8 cellular contexts compared by ENCODE assay signal in the genomic region with DNA sequence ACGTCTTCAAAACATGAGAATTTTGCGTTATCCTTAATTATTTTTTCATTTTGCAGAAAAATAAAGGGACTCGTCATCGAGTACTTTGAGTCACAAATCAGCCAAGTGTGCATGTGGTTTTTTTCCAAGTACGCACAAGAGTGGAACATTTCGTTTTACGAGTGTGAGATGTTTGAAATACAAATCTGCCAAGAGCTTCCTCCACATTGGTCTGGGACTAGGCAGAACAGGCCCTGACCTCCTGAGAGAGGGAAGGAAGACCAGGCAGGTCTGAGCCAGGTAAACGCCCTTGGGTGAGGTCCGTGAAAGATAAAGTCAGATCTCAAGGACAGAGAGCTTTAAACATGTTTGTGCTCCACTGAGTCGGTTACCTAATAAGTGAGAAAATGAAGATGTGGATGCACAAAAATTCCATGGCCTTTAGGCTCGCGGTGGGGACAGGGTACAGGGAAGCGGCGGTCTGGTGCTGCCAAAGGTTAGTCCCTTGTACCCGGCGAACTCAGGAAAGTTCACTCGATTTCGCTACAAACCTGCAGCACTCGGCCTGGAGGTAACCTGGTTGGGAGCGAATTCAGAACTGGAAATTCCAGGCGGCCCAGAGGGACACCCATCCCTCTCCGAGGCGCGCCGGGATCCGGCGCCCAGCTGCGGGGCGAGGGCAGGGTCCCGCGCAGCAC. TPM values are rescaled to one million over a fixed set of nuclear protein-coding genes. Genes with fewer than 3 reads are reported as not detected.
DNase-seq lines count a peak whose midpoint lies in the region; ATAC-seq and TF ChIP-seq lines count a peak whose summit lies in the region.

No MANE protein-coding gene starts in this region.

- H3K27me3 ChIP-seq in SU-DHL-6 (ENCODE audit: low read length) (no peaks in the 10 kb centered on the region), esophagus squamous epithelium (no peaks in the 10 kb centered on the region)

- H3F3A ChIP-seq in SU-DHL-6 (ENCODE audit: insufficient read depth), result peaks cover 6% of the 10 kb centered on the region; the same call in 1 of the 2 replicates

- peak in 1 of 4 donors; percentile 18 for TF ChIP-seq POLR2A in esophagus squamous epithelium (IDR thresholded peaks at IDR 0.05)

- no peaks in the 10 kb centered on the region for H3K9me3 ChIP-seq in SU-DHL-6 (ENCODE audit: insufficient read depth, low read length)
- H3K9me3 ChIP-seq in esophagus squamous epithelium, result no peaks in the 10 kb centered on the region

- H3K4me3 ChIP-seq in SU-DHL-6 (ENCODE audit: insufficient read depth, low read length, poor library complexity, severe bottlenecking) (peak overlapping the region; percentile 73), esophagus squamous epithelium (peak overlapping the region; percentile 59 to 99 (median 87))

- peak overlapping the region; percentile 92 for H3K4me3 Mint-ChIP-seq in neural crest cell

- ATAC-seq in HG02623 (IDR thresholded peaks at IDR 0.05; ENCODE audit: unreplicated experiment), result peak; percentile 14

- H3K9me2 ChIP-seq in SU-DHL-6 (replicated peaks; ENCODE audit: insufficient read depth, low read length), result no peaks in the 10 kb centered on the region

- H3K27me3 Mint-ChIP-seq in neural crest cell (ENCODE audit: low read depth), result peaks cover 5% of the 10 kb centered on the region

- 16 to 17% methylated on average over 18 to 26 of the region's 31 CpGs for WGBS in esophagus squamous epithelium, 2 donors

- peaks cover 54% of the 10 kb centered on the region for H3K4me1 Mint-ChIP-seq in neural crest cell

- no peak for TF ChIP-seq CTCF in SU-DHL-6 (IDR thresholded peaks at IDR 0.05; ENCODE audit: insufficient read depth, low read length, poor library complexity, severe bottlenecking)
- peak in 2 of 6 experiments; percentile 3 to 6 for TF ChIP-seq CTCF in esophagus squamous epithelium (IDR thresholded peaks at IDR 0.05)
- no peak for TF ChIP-seq CTCF in neural crest cell (conservative IDR thresholded peaks at IDR 0.05)

- no peaks in the 10 kb centered on the region for H3K36me3 Mint-ChIP-seq in neural crest cell (ENCODE audit: low read depth)

- H3K4me1 ChIP-seq in esophagus squamous epithelium, result peaks cover 23 to 50% (median 32%) of the 10 kb centered on the region in 3 donors

- intact Hi-C loops in esophagus squamous epithelium (cut with DNase I), result loop anchor here (10.0 kb wide), 2 partner anchors 108 to 342 kb away; no protein-coding TSS in a partner anchor

- H3K27ac Mint-ChIP-seq in neural crest cell (ENCODE audit: unreplicated experiment), result peak overlapping the region; percentile 50

- no peak overlapping the region for H3K27ac ChIP-seq in SU-DHL-6 (ENCODE audit: low read depth, low read length)
- H3K27ac ChIP-seq in esophagus squamous epithelium, result peak overlapping the region; percentile 89 to 100 (median 99)

- H4K20me1 ChIP-seq in SU-DHL-6 (ENCODE audit: low read depth, low read length), result no peaks in the 10 kb centered on the region

- H3K36me3 ChIP-seq in SU-DHL-6 (ENCODE audit: low read length) (no peaks in the 10 kb centered on the region), esophagus squamous epithelium (no peaks in the 10 kb centered on the region)

- H3K4me2 ChIP-seq in SU-DHL-6 (ENCODE audit: low read depth, low read length, poor library complexity, severe bottlenecking), result peak overlapping the region; percentile 75

- peak overlapping the region; percentile 84 for H3K9ac ChIP-seq in SU-DHL-6 (ENCODE audit: low read length)

- DNase-seq in DMS153 (lab: John Stamatoyannopoulos, UW) (peak; percentile 35), DMS153 treated with DMSO at 0.1 percent for 48 hours (lab: John Stamatoyannopoulos, UW; ENCODE audit: unreplicated experiment) (no peak), esophagus squamous epithelium (lab: John Stamatoyannopoulos, UW) (no peak), neural crest cell (ENCODE audit: low read depth, low spot score) (no peak), occipital lobe (lab: John Stamatoyannopoulos, UW) (no peak)
- no peak for DNase-seq in activated effector memory CD4-positive, alpha-beta T cell treated with anti-CD3 and anti-CD28 coated beads, Interleukin-2, amount 50 U/mL, for 16 hours

- H3K79me2 ChIP-seq in SU-DHL-6 (ENCODE audit: insufficient read depth, low read length), result no peaks in the 10 kb centered on the region

- H2AFZ ChIP-seq in SU-DHL-6 (ENCODE audit: low read depth, low read length, severe bottlenecking), result peak overlapping the region; percentile 88

- H3K9me3 Mint-ChIP-seq in neural crest cell, result no peaks in the 10 kb centered on the region

RNA-seq across cellular contexts. Expression of a gene that starts 0.4 kb away (rescaled TPM):
- total RNA-seq in esophagus squamous epithelium (100 to 1,000 TPM; 418 to 554 (median 457) TPM), neural crest cell (126 and 127 TPM in 2 replicates), occipital lobe (135 TPM)
